Comparison of ENCODE assay signal across 9 cellular contexts in the genomic region with DNA sequence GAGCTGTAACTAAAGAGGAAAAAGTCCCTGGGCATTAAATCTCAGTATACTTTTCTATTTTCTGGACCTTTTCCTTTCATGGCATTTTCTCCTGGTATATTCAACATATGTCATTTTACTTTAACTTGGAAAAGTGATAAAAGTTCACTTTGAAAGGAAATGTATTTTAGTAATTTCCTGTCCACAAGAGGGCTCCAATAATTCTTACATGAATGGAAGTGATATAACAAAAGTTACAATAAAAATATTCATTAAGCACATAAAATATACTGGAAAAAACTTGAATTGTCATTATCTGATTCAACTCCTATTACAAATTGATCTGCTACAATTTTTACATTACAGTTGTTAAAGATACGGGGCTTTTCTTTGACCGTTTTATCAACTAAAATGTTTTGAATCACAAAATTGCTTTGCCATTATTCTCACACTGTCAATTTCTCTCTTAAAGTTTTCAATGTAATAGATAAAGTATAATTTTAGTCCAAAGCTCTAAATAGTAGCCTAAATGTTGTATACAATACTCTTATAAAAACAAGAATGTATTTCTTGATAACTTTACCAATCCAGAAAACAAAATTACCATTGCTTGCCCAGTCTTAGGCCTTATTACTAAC. TPM values are rescaled to one million over a fixed set of nuclear protein-coding genes. Genes with fewer than 3 reads are reported as not detected.
DNase-seq lines count a peak whose midpoint lies in the region; ATAC-seq and TF ChIP-seq lines count a peak whose summit lies in the region.
"Had no signal": no experiment of that assay in that cellular context is flagged by ENCODE, and none has a peak within 500 bp of the region (broad histone marks: within the 10 kb centered on the region; RNA-seq: fewer than 3 reads in every experiment).

No MANE protein-coding gene starts in this region.

- peak; percentile 9 for TF ChIP-seq CTCF in brain microvascular endothelial cell (IDR thresholded peaks at IDR 0.05; ENCODE audit: low read depth, low read length, missing control alignments)
- peak in 5 of 11 experiments; percentile 11 to 34 (median 28) for TF ChIP-seq CTCF in spleen (IDR thresholded peaks at IDR 0.05 in 8 of 11, conservative IDR thresholded peaks at IDR 0.05 in 3 of 11)

- ATAC-seq in GM21528 (IDR thresholded peaks at IDR 0.05; ENCODE audit: low FRiP score, unreplicated experiment) (no peak), HG03521 (IDR thresholded peaks at IDR 0.05; ENCODE audit: unreplicated experiment) (no peak)

- no peak overlapping the region for H3K4me3 ChIP-seq in brain microvascular endothelial cell (ENCODE audit: low read depth, low read length)
- no peak overlapping the region for H3K4me3 ChIP-seq in spleen

- H3K9me3 ChIP-seq in spleen: no peaks in the 10 kb centered on the region

- H3K27me3 ChIP-seq in brain microvascular endothelial cell (replicated peaks) (no peaks in the 10 kb centered on the region), spleen (replicated peaks in 1 of 7) (no peaks in the 10 kb centered on the region)

- H3K36me3 ChIP-seq in brain microvascular endothelial cell (replicated peaks) (no peaks in the 10 kb centered on the region), spleen (no peaks in the 10 kb centered on the region)

- intact Hi-C loops in spleen (cut with DNase I; ENCODE audit: low total_unique reads): loop anchor here (10.0 kb wide), 1 partner anchor 251 kb away; the partner anchor contains the start of gene SLC7A1

- in situ Hi-C loops in ACHN (cut with HindIII; ENCODE audit: low pct_ligation_motif_present, low pct_unique_long_range_greater_than_20kb, low sequenced_read_pairs) (no loop called here), brain microvascular endothelial cell (cut with HindIII; ENCODE audit: low pct_ligation_motif_present, low sequenced_read_pairs) (no loop called here)

- no peak for TF ChIP-seq POLR2A in spleen (IDR thresholded peaks at IDR 0.05)

- peaks cover 12 to 84% (median 67%) of the 10 kb centered on the region in 6 donors for H3K4me1 ChIP-seq in spleen

- H3K27ac ChIP-seq in brain microvascular endothelial cell: no peak overlapping the region
- peak overlapping the region in 1 of 8 donors; percentile 1 for H3K27ac ChIP-seq in spleen

- DNase-seq in ACHN (peak; percentile 39), HCEC 1CT (peak; percentile 46), brain microvascular endothelial cell (no peak), medulla oblongata (ENCODE audit: extremely low spot score) (peak; percentile 68), spleen (no peak), T1000 (lab: John Stamatoyannopoulos, UW) (no peak)
- DNase-seq: activated naive CD4-positive, alpha-beta T cell treated with Interleukin-2 at 50 U/mL for 16 hours had no signal

- 68 to 86% (median 83%) methylated on average over 2 of the region's 2 CpGs for WGBS in spleen, 5 donors

RNA-seq across cellular contexts. Expression of gene UBL3, which starts 4.9 kb away (rescaled TPM):
- total RNA-seq in spleen: 10 to 100 TPM; 26.0 to 39.1 (median 35.5) TPM
- polyA plus RNA-seq in spleen: 10 to 100 TPM; 10.2 to 17.0 (median 14.6) TPM

Comparison
In these comparisons a context has a peak if more than half of its experiments do, and no peak if none do; other contexts are left out.
1. DNase-seq: peak in ACHN (single experiment), HCEC 1CT (single experiment) and medulla oblongata (single experiment); none in brain microvascular endothelial cell (single experiment), spleen (single experiment) and T1000 (single experiment).